In genomic region chr6:30557683-30557981, GRCh38 we compare ENCODE assay signal across 7 cellular contexts. TPM values are rescaled to one million over a fixed set of nuclear protein-coding genes. Genes with fewer than 3 reads are reported as not detected.
DNase-seq lines count a peak whose midpoint lies in the region; ATAC-seq and TF ChIP-seq lines count a peak whose summit lies in the region.

No MANE protein-coding gene starts in this region.

- DNase-seq in OCI-LY7 (ENCODE audit: low spot score) (peak; percentile 77), colonic mucosa (no peak), natural killer cell (no peak), globus pallidus (ENCODE audit: low spot score) (no peak)

- no peaks in the 10 kb centered on the region for H3K36me3 Mint-ChIP-seq in natural killer cell

- H3K4me1 ChIP-seq in OCI-LY7 (ENCODE audit: insufficient read depth, low read length, poor library complexity, severe bottlenecking) = peaks cover 18% of the 10 kb centered on the region
- peaks cover 7% of the 10 kb centered on the region for H3K4me1 ChIP-seq in colonic mucosa

- H3K27ac ChIP-seq in OCI-LY7 (ENCODE audit: low read depth, low read length, poor library complexity, severe bottlenecking) (peak overlapping the region; percentile 89), colonic mucosa (peak overlapping the region; percentile 97)

- no peaks in the 10 kb centered on the region for H3K27me3 Mint-ChIP-seq in natural killer cell (ENCODE audit: low read depth in 2 of 2)

- H3K4me1 Mint-ChIP-seq in natural killer cell = peaks cover 35 to 55% of the 10 kb centered on the region in 2 donors

- H3K4me3 Mint-ChIP-seq in natural killer cell = peak overlapping the region; percentile 98

- TF ChIP-seq CTCF in OCI-LY7 (conservative IDR thresholded peaks at IDR 0.05; ENCODE audit: low read length) (no peak), colonic mucosa (IDR thresholded peaks at IDR 0.05) (no peak), natural killer cell (IDR thresholded peaks at IDR 0.05) (no peak)

- no peaks in the 10 kb centered on the region for H3K9me3 Mint-ChIP-seq in natural killer cell

- H3K27ac Mint-ChIP-seq in natural killer cell = peak overlapping the region; percentile 98 to 100

- intact Hi-C loops in OCI-LY7 (cut with micrococcal nuclease; ENCODE audit: unreplicated experiment) (loop anchor here (2.0 to 5.0 kb wide), 5 partner anchors 13 to 350 kb away; partner anchors contain the start of genes ABCF1, FLOT1, GTF2H4 and IER3), colonic mucosa (cut with DNase I) (no loop called here), natural killer cell (cut with micrococcal nuclease) (no loop called here)

- no peaks in the 10 kb centered on the region for H3K27me3 ChIP-seq in colonic mucosa

- peak overlapping the region; percentile 81 for H3K4me2 ChIP-seq in OCI-LY7 (ENCODE audit: low read length)

- POLR2A ChIA-PET in OCI-LY7 (lab: Charles Lee) = interaction anchor here (0.6 to 1.3 kb wide), 4 partner anchors 8 to 39 kb away, joined by 3 to 11 read pairs (median 3); partner anchors contain the start of gene ABCF1

- CTCF ChIA-PET in OCI-LY7 (lab: Charles Lee; ENCODE audit: unreplicated experiment) = interaction anchor here (0.6 kb wide), 1 partner anchor 121 kb away, joined by 3 read pairs; no protein-coding TSS in a partner anchor

- peak overlapping the region; percentile 92 to 100 for H3K9ac ChIP-seq in colonic mucosa (ENCODE audit: low read depth in 2 of 2, low read length in 2 of 2)

- no peaks in the 10 kb centered on the region for H3K9me2 ChIP-seq in OCI-LY7 (ENCODE audit: insufficient read depth, low read length)

- ATAC-seq in GM18868 (IDR thresholded peaks at IDR 0.05; ENCODE audit: unreplicated experiment) = peak; percentile 5
- no peak for ATAC-seq in natural killer cell
- ATAC-seq in HG03521 (IDR thresholded peaks at IDR 0.05; ENCODE audit: unreplicated experiment) = no peak
- no peak for ATAC-seq in GM18517 (IDR thresholded peaks at IDR 0.05; ENCODE audit: unreplicated experiment)

- H3K4me3 ChIP-seq in OCI-LY7 (ENCODE audit: low read depth, low read length, poor library complexity, severe bottlenecking) = peak overlapping the region; percentile 84
- peak overlapping the region; percentile 84 for H3K4me3 ChIP-seq in colonic mucosa

- peaks cover 12% of the 10 kb centered on the region for H4K20me1 ChIP-seq in OCI-LY7 (ENCODE audit: insufficient read depth, low read length)

- TSS peak; percentile 71 for BruUV-seq in OCI-LY7 (replicated peaks; lab: Mats Ljungman, UMichigan)

- H3K9me3 ChIP-seq in OCI-LY7 (ENCODE audit: low read length) (no peaks in the 10 kb centered on the region), colonic mucosa (no peaks in the 10 kb centered on the region)

- peaks cover 37% of the 10 kb centered on the region for H3K79me2 ChIP-seq in OCI-LY7 (ENCODE audit: insufficient read depth, low read depth, low read length)

- peaks cover 61% of the 10 kb centered on the region for H3K36me3 ChIP-seq in OCI-LY7 (ENCODE audit: insufficient read depth, low read length)
- H3K36me3 ChIP-seq in colonic mucosa = no peaks in the 10 kb centered on the region

- H2AFZ ChIP-seq in OCI-LY7 (ENCODE audit: low read length) = peak overlapping the region; percentile 57; the same call in 1 of the 2 replicates

RNA-seq across cellular contexts. Expression of gene PRR3, which starts 0.5 kb away (rescaled TPM):
- 16.7 and 25.2 TPM in 2 replicates for total RNA-seq in OCI-LY7 (2014; rRNA removed; shearing (Covaris generic))
- total RNA-seq in OCI-LY7 (2022) = 34.9 and 36.3 TPM in 2 replicates
- total RNA-seq in colonic mucosa = 1 to 10 TPM; 3.9 to 7.2 TPM
- 10 to 100 TPM in 2 of 3 donors, 1 to 10 TPM in 1; 9.5 to 14.8 (median 13.9) TPM for total RNA-seq in natural killer cell

RNA-seq across cellular contexts. Expression of gene GNL1, which starts 1.3 kb away (rescaled TPM):
- total RNA-seq in OCI-LY7 (2014; rRNA removed; shearing (Covaris generic)) = 51.2 and 66.4 TPM in 2 replicates
- 114 and 116 TPM in 2 replicates for total RNA-seq in OCI-LY7 (2022)
- 10 to 100 TPM; 42.2 to 49.3 TPM for total RNA-seq in colonic mucosa
- total RNA-seq in natural killer cell = 100 to 1,000 TPM; 137 to 208 (median 187) TPM

RNA-seq across cellular contexts. Expression of gene ABCF1, which starts 13.6 kb away (rescaled TPM):
- 53.0 and 126 TPM in 2 replicates for total RNA-seq in OCI-LY7 (2014; rRNA removed; shearing (Covaris generic))
- total RNA-seq in OCI-LY7 (2022) (83.1 and 86.7 TPM in 2 replicates), colonic mucosa (10 to 100 TPM; 43.6 to 61.3 TPM), natural killer cell (100 to 1,000 TPM in 2 of 3 donors, 10 to 100 TPM in 1; 91.4 to 138 (median 138) TPM)

RNA-seq across cellular contexts. Expression of gene PPP1R10, which starts 59.4 kb away (rescaled TPM):
- 103 and 126 TPM in 2 replicates for total RNA-seq in OCI-LY7 (2014; rRNA removed; shearing (Covaris generic))
- total RNA-seq in OCI-LY7 (2022) = 150 and 155 TPM in 2 replicates
- 10 to 100 TPM; 46.9 to 78.2 TPM for total RNA-seq in colonic mucosa
- 100 to 1,000 TPM; 151 to 222 (median 174) TPM for total RNA-seq in natural killer cell
